ENCODE assay signal across 1 cellular context in genomic region chr19:3555653-3556422, GRCh38.
TF ChIP-seq lines count a peak whose summit lies in the region.

No MANE protein-coding gene starts in this region.

TF ChIP-seq in HCT116, 20 proteins besides CTCF, POLR2A, EP300 and RAD21 (continued from another document):
- TF ChIP-seq REST (IDR thresholded peaks at IDR 0.05; ENCODE audit: low read depth): no peak
